11 cellular contexts compared by ENCODE assay signal in genomic region chr1:223725578-223725977, GRCh38. TPM values are rescaled to one million over a fixed set of nuclear protein-coding genes. Genes with fewer than 3 reads are reported as not detected.
DNase-seq lines count a peak whose midpoint lies in the region; ATAC-seq, FAIRE-seq and TF ChIP-seq lines count a peak whose summit lies in the region.
"Had no signal": no experiment of that assay in that cellular context is flagged by ENCODE, and none has a peak within 500 bp of the region (broad histone marks: within the 10 kb centered on the region; RNA-seq: fewer than 3 reads in every experiment).

No MANE protein-coding gene starts in this region.

- intact Hi-C loops in head of caudate nucleus (cut with DNase I): no loop called here

- CTCF ChIA-PET in A549 (lab: Yijun Ruan, JAX): interaction anchor here (0.8 to 10.2 kb wide), 7 partner anchors 8 to 46 kb away, joined by 3 to 122 read pairs (median 5); no protein-coding TSS in a partner anchor

- peaks cover 53% of the 10 kb centered on the region for H3K27me3 ChIP-seq in HUES64 (ENCODE audit: insufficient read depth, low read length)

- peaks cover 40% of the 10 kb centered on the region for H3K36me3 Mint-ChIP-seq in central memory CD8-positive, alpha-beta T cell (ENCODE audit: insufficient read depth)
- H3K36me3 Mint-ChIP-seq in natural killer cell treated with Interleukin-12 subunit alpha and Interleukin-12 subunit beta and Interleukin-15 and Interleukin-18, amount 100 ng/mL, for 72 hours: peaks cover 5% of the 10 kb centered on the region

- H3K4me1 ChIP-seq in A549: peaks cover 90% of the 10 kb centered on the region
- peaks cover 31% of the 10 kb centered on the region for H3K4me1 ChIP-seq in HUES64 (ENCODE audit: insufficient read depth, low read length)

- H3K27ac ChIP-seq in A549 (peak overlapping the region; percentile 80 to 99), HUES64 (ENCODE audit: low read depth, low read length) (0 out of 2 replicates have a peak overlapping the region, but pooled peaks have one; percentile 51)

- H3K9me3 Mint-ChIP-seq in central memory CD8-positive, alpha-beta T cell: no peaks in the 10 kb centered on the region
- no peaks in the 10 kb centered on the region for H3K9me3 Mint-ChIP-seq in natural killer cell treated with Interleukin-12 subunit alpha and Interleukin-12 subunit beta and Interleukin-15 and Interleukin-18, amount 100 ng/mL, for 72 hours

- TF ChIP-seq EP300 in A549 (IDR thresholded peaks at IDR 0.05): no peak

- H3K4me2 ChIP-seq in A549: peak overlapping the region; percentile 78

- H3K4me3 ChIP-seq in A549 (no peak overlapping the region), HUES64 (ENCODE audit: low read length) (no peak overlapping the region)

- no peak overlapping the region for H3K9ac ChIP-seq in HUES64 (ENCODE audit: low read depth, low read length)

- H3K27me3 Mint-ChIP-seq in central memory CD8-positive, alpha-beta T cell: no peaks in the 10 kb centered on the region
- no peaks in the 10 kb centered on the region for H3K27me3 Mint-ChIP-seq in natural killer cell treated with Interleukin-12 subunit alpha and Interleukin-12 subunit beta and Interleukin-15 and Interleukin-18, amount 100 ng/mL, for 72 hours

- H3K27ac Mint-ChIP-seq in central memory CD8-positive, alpha-beta T cell (ENCODE audit: low read depth): peak overlapping the region; percentile 95
- H3K27ac Mint-ChIP-seq in natural killer cell treated with Interleukin-12 subunit alpha and Interleukin-12 subunit beta and Interleukin-15 and Interleukin-18, amount 100 ng/mL, for 72 hours: peak overlapping the region; percentile 87 to 99

- no peak for TF ChIP-seq POLR2A in A549 (IDR thresholded peaks at IDR 0.05; ENCODE audit: low read length)

- no peaks in the 10 kb centered on the region for H3K9me3 ChIP-seq in A549
- H3K9me3 ChIP-seq in HUES64 (ENCODE audit: insufficient read depth, low read depth, low read length): no peaks in the 10 kb centered on the region

- DNase-seq in A549 (ENCODE audit: low read depth in 1 of 2, low spot score in 1 of 2) (no peak), D341Med (ENCODE audit: low spot score) (no peak), GM19238 (ENCODE audit: insufficient read length, low spot score) (no peak), head of caudate nucleus (no peak)
- no peak for DNase-seq in central memory CD8-positive, alpha-beta T cell (ENCODE audit: low spot score in 2 of 2)
- DNase-seq in natural killer cell treated with Interleukin-12 subunit alpha and Interleukin-12 subunit beta and Interleukin-15 and Interleukin-18, amount 100 ng/mL, for 72 hours (ENCODE audit: low spot score): no peak
- DNase-seq: activated naive CD4-positive, alpha-beta T cell; NCI-H69 had no signal

- no peak for ATAC-seq in A549
- no peak for ATAC-seq in central memory CD8-positive, alpha-beta T cell (replicated peaks; ENCODE audit: extremely low read depth, poor library complexity, severe bottlenecking)
- ATAC-seq in natural killer cell treated with Interleukin-12 subunit alpha and Interleukin-12 subunit beta and Interleukin-15 and Interleukin-18, amount 100 ng/mL, for 72 hours: no peak
- ATAC-seq in HG03565 (IDR thresholded peaks at IDR 0.05; ENCODE audit: unreplicated experiment): no peak

- POLR2A ChIA-PET in A549 (lab: Yijun Ruan, JAX): no interaction called here

- TF ChIP-seq RAD21 in A549 (conservative IDR thresholded peaks at IDR 0.05 in 1 of 2, IDR thresholded peaks at IDR 0.05 in 1 of 2): no peak

- FAIRE-seq in A549 (lab: Jason Lieb, UNC): no peak
- FAIRE-seq: GM12891 had no signal

- H3K36me3 ChIP-seq in HUES64 (ENCODE audit: insufficient read depth, low read length): peaks cover 19% of the 10 kb centered on the region; the same call in 1 of the 2 replicates

- TF ChIP-seq CTCF in A549 (IDR thresholded peaks at IDR 0.05): no peak

- 90% methylated on average over 8 of the region's 8 CpGs for WGBS in A549 (ENCODE audit: missing lambda C conversion rate)
- WGBS in HUES64: 90% methylated on average over 8 of the region's 8 CpGs

- H3K4me1 Mint-ChIP-seq in central memory CD8-positive, alpha-beta T cell: peaks cover 84% of the 10 kb centered on the region
- peaks cover 76 to 80% of the 10 kb centered on the region in 2 donors for H3K4me1 Mint-ChIP-seq in natural killer cell treated with Interleukin-12 subunit alpha and Interleukin-12 subunit beta and Interleukin-15 and Interleukin-18, amount 100 ng/mL, for 72 hours (ENCODE audit: low read depth in 2 of 2)

- peak overlapping the region; percentile 79 for H3K4me3 Mint-ChIP-seq in central memory CD8-positive, alpha-beta T cell
- H3K4me3 Mint-ChIP-seq in natural killer cell treated with Interleukin-12 subunit alpha and Interleukin-12 subunit beta and Interleukin-15 and Interleukin-18, amount 100 ng/mL, for 72 hours: peak overlapping the region; percentile 80

TF ChIP-seq in A549, 52 proteins besides CTCF, POLR2A, EP300 and RAD21:
- TF ChIP-seq HEYL (CRISPR knock-in tag; IDR thresholded peaks at IDR 0.05) (no peak), KDM1A (IDR thresholded peaks at IDR 0.05; ENCODE audit: low read depth) (0 out of 2 replicates have a peak, but pooled peaks have one; percentile 54)

RNA-seq across cellular contexts. Expression of gene CAPN2, which starts 13.2 kb away (rescaled TPM):
- polyA plus RNA-seq in A549 (2011; rRNA removed) (199 and 217 TPM in 2 replicates), A549 (2017; fragmentation: RNase III; extraction: RNeasy Plus Mini Kit Qiagen cat#74134 plus additional on column Dnase treatment) (285 to 327 TPM (median 300 TPM) in 3 replicates)
- 132 and 138 TPM in 2 replicates for polyA plus RNA-seq in A549 (2012; cell fraction: cytosol; rRNA removed)
- polyA plus RNA-seq in A549 (2012; cell fraction: nucleus; rRNA removed): 115 and 134 TPM in 2 replicates
- 153 and 163 TPM in 2 replicates for polyA minus RNA-seq in A549 (2011; rRNA and poly(A)+ RNA removed)
- polyA plus RNA-seq in HUES64 (2013, experiment 1 of 2): 26.0 TPM
- 34.6 TPM for polyA plus RNA-seq in HUES64 (2013, experiment 2 of 2)
- 10 to 100 TPM; 29.2 to 39.1 TPM for total RNA-seq in natural killer cell treated with Interleukin-12 subunit alpha and Interleukin-12 subunit beta and Interleukin-15 and Interleukin-18, amount 100 ng/mL, for 72 hours
